In genomic region chr17:49916854-49917515, GRCh38 we compare ENCODE assay signal across 22 cellular contexts. TPM values are rescaled to one million over a fixed set of nuclear protein-coding genes. Genes with fewer than 3 reads are reported as not detected.
DNase-seq lines count a peak whose midpoint lies in the region; ATAC-seq, FAIRE-seq and TF ChIP-seq lines count a peak whose summit lies in the region.
"Had no signal": no experiment of that assay in that cellular context is flagged by ENCODE, and none has a peak within 500 bp of the region (broad histone marks: within the 10 kb centered on the region; RNA-seq: fewer than 3 reads in every experiment).

No MANE protein-coding gene starts in this region.

- H2AFZ ChIP-seq in trophoblast cell (ENCODE audit: insufficient read depth, low read length, poor library complexity): no peak overlapping the region
- H2AFZ ChIP-seq: GM23248 had no signal

- TF ChIP-seq POLR2A in GM12891 (IDR thresholded peaks at IDR 0.05; ENCODE audit: low read depth, low read length): no peak

- H3K27me3 ChIP-seq in trophoblast cell (ENCODE audit: insufficient read depth, low read length): no peaks in the 10 kb centered on the region

- H4K8ac ChIP-seq in trophoblast cell (ENCODE audit: low read depth, low read length): no peak overlapping the region

- H3K4ac ChIP-seq in trophoblast cell (ENCODE audit: low read depth, low read length): no peak overlapping the region

- H3K79me2 ChIP-seq in trophoblast cell (ENCODE audit: control insufficient read depth, insufficient read depth, low read length, poor library complexity): peaks cover 5% of the 10 kb centered on the region

- peaks cover 40% of the 10 kb centered on the region for H3K79me1 ChIP-seq in trophoblast cell (ENCODE audit: low read length)

- H3K4me1 ChIP-seq in trophoblast cell (ENCODE audit: control insufficient read depth in 1 of 2, insufficient read depth in 2 of 2, low read length in 2 of 2): peaks cover 26 to 38% of the 10 kb centered on the region in 2 experiments

- no peak overlapping the region for H3K23ac ChIP-seq in trophoblast cell (ENCODE audit: low read length)

- no peak overlapping the region for H3K27ac ChIP-seq in trophoblast cell (ENCODE audit: low read depth, low read length)
- H3K27ac ChIP-seq: GM23248 had no signal

- WGBS in trophoblast cell (ENCODE audit: extremely low coverage, insufficient coverage, insufficient read length): no CpG with 5 or more reads among the region's 13 CpGs

- ATAC-seq in GM18498 (IDR thresholded peaks at IDR 0.05; ENCODE audit: unreplicated experiment) (no peak), GM21526 (IDR thresholded peaks at IDR 0.05; ENCODE audit: low FRiP score, unreplicated experiment) (no peak)
- ATAC-seq: PC-3 had no signal

- H3K9me3 ChIP-seq in trophoblast cell (ENCODE audit: insufficient read depth, low read depth, low read length): no peaks in the 10 kb centered on the region

- peak overlapping the region; percentile 25 for H2AK5ac ChIP-seq in trophoblast cell (ENCODE audit: low read length)

- H3K4me2 ChIP-seq in trophoblast cell (ENCODE audit: low read length): no peak overlapping the region

- peak overlapping the region; percentile 81 for H4K91ac ChIP-seq in trophoblast cell (ENCODE audit: low read depth, low read length)

- H3K9ac ChIP-seq in trophoblast cell (ENCODE audit: low read length): no peak overlapping the region
- H3K9ac ChIP-seq: GM23248 had no signal

- peak overlapping the region; percentile 23 for H2BK5ac ChIP-seq in trophoblast cell (ENCODE audit: low read depth, low read length, poor library complexity)

- H4K12ac ChIP-seq in trophoblast cell (ENCODE audit: low read depth, low read length): no peak overlapping the region

- DNase-seq in GF-D8 (lab: John Stamatoyannopoulos, UW) (peak; percentile 27), MV-4-11 (lab: John Stamatoyannopoulos, UW) (peak; percentile 72), OCI-M1 (lab: John Stamatoyannopoulos, UW) (peak; percentile 39), trophoblast cell (peak; percentile 47 to 66), GM12891 (ENCODE audit: insufficient read length, low spot score) (no peak), NCI-H2171 (lab: John Stamatoyannopoulos, UW) (no peak)
- DNase-seq: CD4-positive, alpha-beta T cell; COR-L47; GM23248; H9; NCI-H1092; NCI-H1436; NCI-H187 treated with DMSO at 0.1 percent for 48 hours; NCI-H2107; NCI-H2227 treated with DMSO at 0.1 percent for 48 hours; NCI-H510A treated with DMSO at 0.1 percent for 48 hours; NCI-H748 treated with DMSO at 0.1 percent for 48 hours; PC-3; SHP77 had no signal

- peak overlapping the region; percentile 51 for H2BK12ac ChIP-seq in trophoblast cell (ENCODE audit: low read length)

- no peak overlapping the region for H3K4me3 ChIP-seq in trophoblast cell (ENCODE audit: low read depth, low read length)
- H3K4me3 ChIP-seq: GM23248 had no signal

- H2BK120ac ChIP-seq in trophoblast cell (ENCODE audit: insufficient read depth, low read length, poor library complexity): peak overlapping the region; percentile 66

- no peak for FAIRE-seq in GM12891 (lab: Jason Lieb, UNC)
- FAIRE-seq: G401.6 had no signal

- no peak overlapping the region for H3K18ac ChIP-seq in trophoblast cell (ENCODE audit: low read length)

- H3K14ac ChIP-seq in trophoblast cell (ENCODE audit: low read length): peak overlapping the region; percentile 6

- no peaks in the 10 kb centered on the region for H3K36me3 ChIP-seq in trophoblast cell (ENCODE audit: control insufficient read depth in 1 of 2, insufficient read depth in 2 of 2, low read length in 2 of 2)

TF ChIP-seq in GM12891, 5 proteins besides CTCF, POLR2A, EP300 and RAD21:
- TF ChIP-seq PAX5 (IDR thresholded peaks at IDR 0.05; ENCODE audit: insufficient read depth, low read length, severe bottlenecking): no peak
TF ChIP-seq in GM12891: peak in this region for 0.

RNA-seq across cellular contexts. Expression of gene DLX4, which starts 52.0 kb away (rescaled TPM):
- 11.8 and 12.7 TPM in 2 replicates for polyA plus RNA-seq in trophoblast cell (2013)
- polyA plus RNA-seq in GM12891 (2012; ENCODE audit: low read depth, missing spikeins): 0.21 TPM

Comparison
In these comparisons a context has a peak if more than half of its experiments do, and no peak if none do; other contexts are left out.
1. DNase-seq: peak in GF-D8 (single experiment), MV-4-11 (single experiment), OCI-M1 (single experiment) and trophoblast cell (2 of 2); none in GM12891 (single experiment) and NCI-H2171 (single experiment).